In the genomic region with DNA sequence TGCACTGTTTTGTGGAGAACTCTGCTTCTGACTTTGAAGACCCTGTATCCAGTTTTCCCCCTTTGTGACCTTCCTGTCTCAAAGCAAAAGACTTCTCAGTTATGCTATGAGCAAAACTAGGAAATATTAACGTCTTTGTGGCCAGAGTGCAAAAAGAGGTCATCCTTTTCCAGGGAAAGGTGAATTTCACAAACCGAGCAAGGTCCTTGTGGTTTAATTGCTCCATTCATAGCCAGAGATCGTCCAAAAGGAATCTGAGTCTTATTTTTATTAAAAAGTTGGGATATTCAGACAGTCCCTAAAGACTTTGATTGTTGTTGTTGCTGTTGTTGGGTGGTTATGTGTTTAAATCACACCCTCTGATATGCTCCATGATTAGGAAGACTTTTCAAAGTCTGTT, we compare ENCODE assay signal across 19 cellular contexts.
DNase-seq lines count a peak whose midpoint lies in the region; ATAC-seq, FAIRE-seq and TF ChIP-seq lines count a peak whose summit lies in the region.
"Had no signal": no experiment of that assay in that cellular context is flagged by ENCODE, and none has a peak within 500 bp of the region (broad histone marks: within the 10 kb centered on the region; RNA-seq: fewer than 3 reads in every experiment).

No MANE protein-coding gene starts in this region.

- no peak for ATAC-seq in foreskin keratinocyte
- no peak for ATAC-seq in GM21723 (IDR thresholded peaks at IDR 0.05; ENCODE audit: unreplicated experiment)
- ATAC-seq: A549, GM23338 had no signal

- no peak for DNase-seq in GM19239 (ENCODE audit: insufficient read length, low spot score)
- DNase-seq in RCC 7860 (ENCODE audit: low spot score): no peak
- DNase-seq in choroid plexus epithelial cell (ENCODE audit: low read depth): peak; percentile 40
- DNase-seq in kidney tubule cell (ENCODE audit: low spot score): peak; percentile 16
- DNase-seq in MG63: no peak
- DNase-seq in foreskin keratinocyte: no peak
- DNase-seq in brain microvascular endothelial cell: no peak
- DNase-seq: Calu3; CD4-positive, alpha-beta memory T cell; DMS79 treated with DMSO at 0.1 percent for 48 hours; GF-D8; HCEC 1CT had no signal

- TF ChIP-seq CTCF in choroid plexus epithelial cell (conservative IDR thresholded peaks at IDR 0.05; ENCODE audit: low read depth, low read length) (no peak), foreskin keratinocyte (conservative IDR thresholded peaks at IDR 0.05) (no peak), brain microvascular endothelial cell (IDR thresholded peaks at IDR 0.05; ENCODE audit: low read depth, low read length, missing control alignments) (no peak)

- no peak overlapping the region for H3K4me3 ChIP-seq in choroid plexus epithelial cell (ENCODE audit: low read depth, low read length)
- H3K4me3 ChIP-seq in MG63: no peak overlapping the region
- H3K4me3 ChIP-seq in brain microvascular endothelial cell (ENCODE audit: low read depth, low read length): no peak overlapping the region
- H3K4me3 ChIP-seq: A549, BLaER1, GM23338 had no signal

- no peaks in the 10 kb centered on the region for H3K9me3 ChIP-seq in MG63
- H3K9me3 ChIP-seq: A549, BLaER1 had no signal

- H3K27ac ChIP-seq in foreskin keratinocyte: no peak overlapping the region
- H3K27ac ChIP-seq in brain microvascular endothelial cell: no peak overlapping the region
- H3K27ac ChIP-seq: 22Rv1, A549, BLaER1 had no signal

- FAIRE-seq in GM19239 (lab: Jason Lieb, UNC) (peak; percentile 49), RCC 7860 (lab: Jason Lieb, UNC) (peak; percentile 38)
- FAIRE-seq: A549, H54, HTR-8/SVneo had no signal

- H3K27me3 ChIP-seq in MG63: no peaks in the 10 kb centered on the region
- no peaks in the 10 kb centered on the region for H3K27me3 ChIP-seq in foreskin keratinocyte
- H3K27me3 ChIP-seq in brain microvascular endothelial cell (replicated peaks): no peaks in the 10 kb centered on the region
- H3K27me3 ChIP-seq: BLaER1 had no signal

- in situ Hi-C loops in brain microvascular endothelial cell (cut with HindIII; ENCODE audit: low pct_ligation_motif_present, low sequenced_read_pairs): no loop called here

- H3K4me1 ChIP-seq in foreskin keratinocyte: peaks cover 20% of the 10 kb centered on the region
- H3K4me1 ChIP-seq: A549, BLaER1 had no signal

- H3K36me3 ChIP-seq in MG63 (no peaks in the 10 kb centered on the region), brain microvascular endothelial cell (replicated peaks) (no peaks in the 10 kb centered on the region)
- H3K36me3 ChIP-seq: BLaER1 had no signal

Comparison
In these comparisons a context has a peak if more than half of its experiments do, and no peak if none do; other contexts are left out.
1. DNase-seq: peak in choroid plexus epithelial cell (single experiment) and kidney tubule cell (single experiment); none in GM19239 (single experiment), RCC 7860 (single experiment), MG63 (single experiment), foreskin keratinocyte (0 of 2) and brain microvascular endothelial cell (single experiment).